ENCODE assay signal across 1 cellular context in genomic region chr12:86137936-86138335, GRCh38.
TF ChIP-seq lines count a peak whose summit lies in the region.

No MANE protein-coding gene starts in this region.

TF ChIP-seq in GM23338, 12 proteins besides CTCF, POLR2A, EP300 and RAD21 (continued from another document):
- TF ChIP-seq REST (IDR thresholded peaks at IDR 0.05; ENCODE audit: unreplicated experiment) = no peak
- TF ChIP-seq ZNF462 (CRISPR knock-in tag; IDR thresholded peaks at IDR 0.05) = no peak
- no peak for TF ChIP-seq EZH2 (IDR thresholded peaks at IDR 0.05; ENCODE audit: low read depth, unreplicated experiment)
- no peak for TF ChIP-seq ZNF114 (CRISPR knock-in tag; IDR thresholded peaks at IDR 0.05)
